Comparison of ENCODE assay signal across 8 cellular contexts in the genomic region with DNA sequence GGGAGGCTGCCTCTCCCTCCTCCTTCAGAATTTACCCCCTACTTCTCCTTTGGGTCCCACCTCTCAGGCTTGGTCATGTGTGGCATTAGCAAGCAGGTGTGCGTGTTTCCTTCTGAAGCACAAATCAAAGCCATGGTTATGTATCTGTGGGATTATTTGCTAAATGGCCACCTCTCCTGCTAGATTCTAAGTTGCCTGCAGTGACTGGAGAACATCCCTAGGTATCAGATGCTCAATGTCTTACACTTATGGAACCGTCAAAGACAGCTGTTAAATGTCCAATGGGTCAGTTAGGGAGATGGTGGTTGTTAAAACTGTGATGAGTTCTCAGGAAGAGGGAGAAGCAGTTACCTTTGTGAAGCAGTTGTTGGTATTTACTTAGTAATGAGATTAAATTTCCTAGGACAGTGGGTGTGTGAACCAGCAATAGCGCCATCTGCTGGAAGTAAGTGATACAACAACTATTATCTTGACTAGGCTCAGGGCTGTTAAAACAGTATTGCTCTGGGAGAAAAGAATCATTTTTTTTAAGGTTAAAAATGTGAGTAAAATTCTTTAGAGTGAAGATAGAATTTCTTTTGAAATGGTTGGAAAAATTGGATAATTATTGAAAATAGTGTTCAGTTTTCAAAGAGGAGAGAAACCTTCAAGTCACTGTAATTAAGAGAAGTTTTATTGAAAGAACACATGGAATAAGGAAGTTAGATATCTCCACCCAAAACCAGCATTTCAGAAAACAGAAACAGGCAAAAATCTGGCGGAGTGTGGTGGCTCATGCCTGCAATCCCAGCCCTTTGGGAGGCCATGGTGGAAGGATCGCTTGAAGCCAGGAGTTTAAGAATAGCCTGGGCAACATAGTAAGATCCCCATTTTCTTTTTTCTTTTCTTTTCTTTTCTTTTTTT.
DNase-seq lines count a peak whose midpoint lies in the region; ATAC-seq and TF ChIP-seq lines count a peak whose summit lies in the region.

No MANE protein-coding gene starts in this region.

- ATAC-seq in GM21360 (IDR thresholded peaks at IDR 0.05; ENCODE audit: unreplicated experiment) = peak; percentile 86
- ATAC-seq in stimulated activated naive B cell treated with anti-CD40 and anti-IgM and Interleukin-4, amounts not matched to agents 10 μg/mL and 1 μg/mL and 100 μg/mL, for 72 hours (replicated peaks) = peak; percentile 73 to 77

- no peaks in the 10 kb centered on the region for H3K9me3 Mint-ChIP-seq in MCF 10A (ENCODE audit: unreplicated experiment)
- no peaks in the 10 kb centered on the region for H3K9me3 Mint-ChIP-seq in stimulated activated naive B cell treated with anti-CD40 and anti-IgM and Interleukin-4, amounts not matched to agents 10 μg/mL and 1 μg/mL and 100 μg/mL, for 72 hours

- POLR2A ChIA-PET in MCF 10A (lab: Yijun Ruan, JAX) = interaction anchor here (0.6 to 4.2 kb wide), 6 partner anchors 68 to 311 kb away, joined by 3 to 34 read pairs (median 4); partner anchors contain the start of gene ZFAND5

- no peak overlapping the region for H3K9ac ChIP-seq in NT2/D1 (ENCODE audit: insufficient read length, low read depth)

- no peak overlapping the region for H3K4me3 ChIP-seq in NT2/D1 (ENCODE audit: insufficient read length, low read depth)

- no TSS peak for BruUV-seq in MCF 10A (replicated peaks; lab: Mats Ljungman, UMichigan)

- no peaks in the 10 kb centered on the region for H3K27me3 ChIP-seq in NT2/D1 (ENCODE audit: insufficient read depth, insufficient read length)

- H3K9me3 ChIP-seq in NT2/D1 (ENCODE audit: insufficient read depth, low read length) = no peaks in the 10 kb centered on the region

- H3K4me1 ChIP-seq in NT2/D1 (ENCODE audit: insufficient read depth, insufficient read length) = no peaks in the 10 kb centered on the region

- DNase-seq in SIG-M5 treated with dmso at 0.1 percent for 504 hours (lab: John Stamatoyannopoulos, UW; ENCODE audit: unreplicated experiment) (peak; percentile 77), SIG-M5 (lab: John Stamatoyannopoulos, UW) (no peak), HuH-7 (ENCODE audit: low spot score) (peak; percentile 50), NT2/D1 (ENCODE audit: low read depth, low spot score) (peak; percentile 49), MCF 10A (ENCODE audit: unreplicated experiment) (peak; percentile 66), iPS-NIHi7 (ENCODE audit: extremely low spot score) (peak; percentile 64)
- no peak for DNase-seq in stimulated activated naive B cell treated with anti-CD40 and anti-IgM and Interleukin-4, amounts not matched to agents 10 μg/mL and 1 μg/mL and 100 μg/mL, for 72 hours

- no peak overlapping the region for H3K27ac Mint-ChIP-seq in MCF 10A (ENCODE audit: low read depth, unreplicated experiment)
- no peak overlapping the region for H3K27ac Mint-ChIP-seq in stimulated activated naive B cell treated with anti-CD40 and anti-IgM and Interleukin-4, amounts not matched to agents 10 μg/mL and 1 μg/mL and 100 μg/mL, for 72 hours

- CTCF ChIA-PET in MCF 10A (lab: Yijun Ruan, JAX) = interaction anchor here (0.5 to 3.4 kb wide), 55 partner anchors 9 to 567 kb away, joined by 3 to 61 read pairs (median 4); partner anchors contain the start of gene ZFAND5

- H3K4me3 Mint-ChIP-seq in MCF 10A (ENCODE audit: unreplicated experiment) = no peak overlapping the region
- no peak overlapping the region for H3K4me3 Mint-ChIP-seq in stimulated activated naive B cell treated with anti-CD40 and anti-IgM and Interleukin-4, amounts not matched to agents 10 μg/mL and 1 μg/mL and 100 μg/mL, for 72 hours

- H3K27me3 Mint-ChIP-seq in MCF 10A (ENCODE audit: insufficient read depth, unreplicated experiment) = no peaks in the 10 kb centered on the region
- H3K27me3 Mint-ChIP-seq in stimulated activated naive B cell treated with anti-CD40 and anti-IgM and Interleukin-4, amounts not matched to agents 10 μg/mL and 1 μg/mL and 100 μg/mL, for 72 hours = peaks cover 0 to 22% of the 10 kb centered on the region in 2 donors

- intact Hi-C loops in MCF 10A (cut with micrococcal nuclease) = loop anchor here (1.0 to 10.0 kb wide), 7 partner anchors 150 to 554 kb away; partner anchors contain the start of gene ZFAND5

- peaks cover 5% of the 10 kb centered on the region for H3K36me3 Mint-ChIP-seq in MCF 10A (ENCODE audit: insufficient read depth, unreplicated experiment)
- H3K36me3 Mint-ChIP-seq in stimulated activated naive B cell treated with anti-CD40 and anti-IgM and Interleukin-4, amounts not matched to agents 10 μg/mL and 1 μg/mL and 100 μg/mL, for 72 hours = no peaks in the 10 kb centered on the region

- no peaks in the 10 kb centered on the region for H3K36me3 ChIP-seq in NT2/D1 (ENCODE audit: insufficient read depth, insufficient read length, low read length)

- TF ChIP-seq CTCF in MCF 10A (IDR thresholded peaks at IDR 0.05; ENCODE audit: unreplicated experiment) = peak; percentile 64

- peaks cover 15% of the 10 kb centered on the region for H3K4me1 Mint-ChIP-seq in MCF 10A (ENCODE audit: insufficient read depth, unreplicated experiment)
- H3K4me1 Mint-ChIP-seq in stimulated activated naive B cell treated with anti-CD40 and anti-IgM and Interleukin-4, amounts not matched to agents 10 μg/mL and 1 μg/mL and 100 μg/mL, for 72 hours = peaks cover 3 to 32% of the 10 kb centered on the region in 2 donors

Comparison
In these comparisons a context has a peak if more than half of its experiments do, and no peak if none do; other contexts are left out.
1. DNase-seq: peak in SIG-M5 treated with dmso at 0.1 percent for 504 hours (single experiment), HuH-7 (single experiment), NT2/D1 (single experiment), MCF 10A (single experiment) and iPS-NIHi7 (single experiment); none in SIG-M5 (single experiment) and stimulated activated naive B cell treated with anti-CD40 and anti-IgM and Interleukin-4, amounts not matched to agents 10 μg/mL and 1 μg/mL and 100 μg/mL, for 72 hours (single experiment).